Comparison of ENCODE assay signal across 10 cellular contexts in the genomic region with DNA sequence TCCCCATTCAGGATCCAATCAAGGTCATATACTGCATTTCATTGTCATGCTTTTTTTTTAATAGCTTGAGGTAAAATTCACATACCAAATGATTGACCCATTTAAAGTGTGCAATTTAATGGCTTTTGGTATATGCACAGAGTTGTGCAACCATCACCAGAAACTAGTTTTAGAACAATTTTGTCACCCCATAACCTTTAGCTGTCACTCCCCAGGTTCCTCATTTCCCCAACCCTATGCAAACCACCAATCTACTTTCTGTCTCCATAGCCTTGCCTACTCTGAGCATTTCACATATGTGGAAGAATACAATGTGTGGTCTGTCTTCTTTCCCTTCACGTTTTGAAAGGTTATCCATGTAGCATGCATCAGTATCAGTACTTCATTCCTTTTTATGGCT. TPM values are rescaled to one million over a fixed set of nuclear protein-coding genes. Genes with fewer than 3 reads are reported as not detected.
A peak's percentile ranks its signal among the peaks of the same experiment; 100 is the strongest.
DNase-seq lines count a peak whose midpoint lies in the region; ATAC-seq and TF ChIP-seq lines count a peak whose summit lies in the region.
"Had no signal": no experiment of that assay in that cellular context is flagged by ENCODE, and none has a peak within 500 bp of the region (broad histone marks: within the 10 kb centered on the region; RNA-seq: fewer than 3 reads in every experiment).

No MANE protein-coding gene starts in this region.

- no peaks in the 10 kb centered on the region for H3K27me3 ChIP-seq in CD4-positive, alpha-beta memory T cell (ENCODE audit: insufficient read depth, low read length)
- no peaks in the 10 kb centered on the region for H3K27me3 ChIP-seq in BE2C

- H3K4me3 ChIP-seq in CD4-positive, alpha-beta memory T cell (ENCODE audit: low read length in 2 of 2) = no peak overlapping the region
- no peak overlapping the region for H3K4me3 ChIP-seq in BE2C (ENCODE audit: low read depth, low read length)

- POLR2A ChIA-PET in CD4-positive, alpha-beta memory T cell (lab: Charles Lee; ENCODE audit: partially characterized antibody) = no interaction called here

- H3K27ac ChIP-seq in CD4-positive, alpha-beta memory T cell (ENCODE audit: low read depth, low read length) = no peak overlapping the region

- no peaks in the 10 kb centered on the region for H3K9me3 ChIP-seq in CD4-positive, alpha-beta memory T cell (ENCODE audit: control insufficient read depth in 1 of 2, low read length in 2 of 2)
- H3K9me3 ChIP-seq in BE2C = no peaks in the 10 kb centered on the region
- H3K9me3 ChIP-seq: left lung had no signal

- DNase-seq in CD4-positive, alpha-beta memory T cell = no peak
- peak; percentile 81 to 95 for DNase-seq in NOMO-1 (lab: John Stamatoyannopoulos, UW; ENCODE audit: unreplicated experiment in 2 of 2)
- peak; percentile 11 for DNase-seq in foreskin melanocyte
- no peak for DNase-seq in nucleus accumbens (lab: John Stamatoyannopoulos, UW)
- no peak for DNase-seq in BE2C
- no peak for DNase-seq in A172 (ENCODE audit: low spot score)
- DNase-seq: left lung, NCI-H446 treated with DMSO at 0.1 percent for 48 hours had no signal

- CTCF ChIA-PET in CD4-positive, alpha-beta memory T cell (lab: Charles Lee; ENCODE audit: partially characterized antibody) = no interaction called here

- H3K36me3 ChIP-seq in CD4-positive, alpha-beta memory T cell (ENCODE audit: insufficient read depth, low read length) = no peaks in the 10 kb centered on the region
- H3K36me3 ChIP-seq in BE2C = peaks cover 2% of the 10 kb centered on the region; the same call in 1 of the 2 replicates
- H3K36me3 ChIP-seq: left lung had no signal

- H3K9me3 Mint-ChIP-seq in CD4-positive, alpha-beta memory T cell = peaks cover 0 to 2% (median 0%) of the 10 kb centered on the region in 8 donors

- ATAC-seq in GM19043 (IDR thresholded peaks at IDR 0.05; ENCODE audit: low read depth, unreplicated experiment) = peak; percentile 31
- no peak for ATAC-seq in HG03039 (IDR thresholded peaks at IDR 0.05; ENCODE audit: unreplicated experiment)
- ATAC-seq: left lung had no signal

- TF ChIP-seq CTCF in BE2C (IDR thresholded peaks at IDR 0.05; ENCODE audit: low read depth, low read length) = no peak

- no peak overlapping the region for H3K27ac Mint-ChIP-seq in CD4-positive, alpha-beta memory T cell

- H3K4me3 Mint-ChIP-seq in CD4-positive, alpha-beta memory T cell = peak overlapping the region in 7 of 8 donors; percentile 2 to 93 (median 30)

- no peaks in the 10 kb centered on the region for H3K36me3 Mint-ChIP-seq in CD4-positive, alpha-beta memory T cell

- intact Hi-C loops in CD4-positive, alpha-beta memory T cell (cut with micrococcal nuclease) = no loop called here

- H3K4me1 ChIP-seq in CD4-positive, alpha-beta memory T cell (ENCODE audit: insufficient read depth, low read length) = no peaks in the 10 kb centered on the region
- H3K4me1 ChIP-seq in BE2C = no peaks in the 10 kb centered on the region

- H3K27me3 Mint-ChIP-seq in CD4-positive, alpha-beta memory T cell = peaks cover 18 to 26% of the 10 kb centered on the region in 2 donors

- H3K4me1 Mint-ChIP-seq in CD4-positive, alpha-beta memory T cell = peaks cover 5 to 14% (median 6%) of the 10 kb centered on the region in 4 donors

RNA-seq across cellular contexts. Expression of a gene that starts 1.4 kb away (rescaled TPM):
- total RNA-seq in CD4-positive, alpha-beta memory T cell = under 1 TPM; 0.42 to 0.73 TPM
- polyA plus RNA-seq in CD4-positive, alpha-beta memory T cell = 1 to 10 TPM in 1 of 2 donors, under 1 TPM in 1; 0.62 to 1.1 TPM
- polyA plus RNA-seq in BE2C (2012; ENCODE audit: insufficient read depth, insufficient read length, low read depth) = 14.4 TPM
- total RNA-seq in A172 (2014; rRNA removed; shearing (Covaris generic)) = 13.4 and 23.5 TPM in 2 replicates

Comparison
In these comparisons a context has a peak if more than half of its experiments do, and no peak if none do; other contexts are left out.
1. DNase-seq: peak in NOMO-1 (2 of 2) and foreskin melanocyte (single experiment); none in CD4-positive, alpha-beta memory T cell (0 of 5), nucleus accumbens (0 of 56), BE2C (single experiment) and A172 (single experiment).